Comparison of ENCODE assay signal across 8 cellular contexts in genomic region chr3:156681003-156681402, GRCh38. TPM values are rescaled to one million over a fixed set of nuclear protein-coding genes. Genes with fewer than 3 reads are reported as not detected.
DNase-seq lines count a peak whose midpoint lies in the region; ATAC-seq and TF ChIP-seq lines count a peak whose summit lies in the region.

No MANE protein-coding gene starts in this region.

- CTCF ChIA-PET in activated CD8-positive, alpha-beta memory T cell treated with anti-CD3 and anti-CD28 coated beads, Interleukin-2, amount 10 ng/mL, durations not matched to agents 7 days and 5 days (lab: Charles Lee) = no interaction called here

- H3K27ac Mint-ChIP-seq in activated CD8-positive, alpha-beta memory T cell treated with anti-CD3 and anti-CD28 coated beads, Interleukin-2, amount 10 ng/mL, durations not matched to agents 7 days and 5 days = no peak overlapping the region

- peak overlapping the region; percentile 28 for H3K4me3 Mint-ChIP-seq in activated CD8-positive, alpha-beta memory T cell treated with anti-CD3 and anti-CD28 coated beads, Interleukin-2, amount 10 ng/mL, durations not matched to agents 7 days and 5 days

- no peaks in the 10 kb centered on the region for H3K9me2 ChIP-seq in Loucy (replicated peaks; ENCODE audit: low read depth, low read length)

- no peak overlapping the region for H3K4me3 ChIP-seq in H7 (ENCODE audit: insufficient read depth, low read depth, low read length)
- peak overlapping the region; percentile 85 for H3K4me3 ChIP-seq in Loucy (ENCODE audit: low read length, poor library complexity, severe bottlenecking)
- peak overlapping the region in 1 of 2 donors; percentile 0 for H3K4me3 ChIP-seq in foreskin fibroblast (ENCODE audit: low read depth in 1 of 2, low read length in 2 of 2)
- no peak overlapping the region for H3K4me3 ChIP-seq in retinal pigment epithelial cell (ENCODE audit: low read length)

- TF ChIP-seq CTCF in Loucy (conservative IDR thresholded peaks at IDR 0.05; ENCODE audit: low read length) (no peak), foreskin fibroblast (IDR thresholded peaks at IDR 0.05; ENCODE audit: low read depth, low read length) (no peak), retinal pigment epithelial cell (conservative IDR thresholded peaks at IDR 0.05; ENCODE audit: low read depth, low read length) (no peak)

- no peaks in the 10 kb centered on the region for H3K27me3 Mint-ChIP-seq in activated CD8-positive, alpha-beta memory T cell treated with anti-CD3 and anti-CD28 coated beads, Interleukin-2, amount 10 ng/mL, durations not matched to agents 7 days and 5 days

- H3K36me3 Mint-ChIP-seq in activated CD8-positive, alpha-beta memory T cell treated with anti-CD3 and anti-CD28 coated beads, Interleukin-2, amount 10 ng/mL, durations not matched to agents 7 days and 5 days = peaks cover 66% of the 10 kb centered on the region

- no peaks in the 10 kb centered on the region for H3K9me3 ChIP-seq in Loucy (ENCODE audit: insufficient read depth, low read depth, low read length)

- H3K9ac ChIP-seq in Loucy (ENCODE audit: low read depth, low read length, poor library complexity, severe bottlenecking) = no peak overlapping the region

- H3K4me1 Mint-ChIP-seq in activated CD8-positive, alpha-beta memory T cell treated with anti-CD3 and anti-CD28 coated beads, Interleukin-2, amount 10 ng/mL, durations not matched to agents 7 days and 5 days = peaks cover 81% of the 10 kb centered on the region

- H4K20me1 ChIP-seq in Loucy (ENCODE audit: insufficient read depth, low read length, poor library complexity, severe bottlenecking) = peaks cover 79% of the 10 kb centered on the region

- DNase-seq in activated CD8-positive, alpha-beta memory T cell treated with anti-CD3 and anti-CD28 coated beads, Interleukin-2, amount 10 ng/mL, durations not matched to agents 7 days and 5 days = no peak
- DNase-seq in activated CD8-positive, alpha-beta memory T cell treated with anti-CD3 and anti-CD28 coated beads, Interleukin-2, amount 50 U/mL, for 4 hours = no peak
- DNase-seq in H7 = peak; percentile 17
- DNase-seq in SKM-1 (lab: John Stamatoyannopoulos, UW; ENCODE audit: unreplicated experiment) = peak; percentile 33
- DNase-seq in foreskin fibroblast = peak; percentile 75 to 81
- peak; percentile 92 for DNase-seq in retinal pigment epithelial cell (ENCODE audit: low read depth)
- DNase-seq in activated gamma-delta T cell treated with Interleukin-2 at 50 U/mL for 16 hours = no peak

- H2AFZ ChIP-seq in Loucy (ENCODE audit: low read length) = no peak overlapping the region

- ATAC-seq in activated CD8-positive, alpha-beta memory T cell treated with anti-CD3 and anti-CD28 coated beads, Interleukin-2, amount 10 ng/mL, durations not matched to agents 7 days and 5 days = no peak

- no peaks in the 10 kb centered on the region for H3F3A ChIP-seq in Loucy (ENCODE audit: low read depth)

- peaks cover 84% of the 10 kb centered on the region for H3K4me1 ChIP-seq in Loucy (ENCODE audit: insufficient read depth, low read length, poor library complexity, severe bottlenecking)

- peaks cover 77% of the 10 kb centered on the region for H3K79me2 ChIP-seq in Loucy (ENCODE audit: insufficient read depth, low read length)

- H3K36me3 ChIP-seq in H7 (replicated peaks; ENCODE audit: control insufficient read depth, insufficient read depth, low read length) (peaks cover 5% of the 10 kb centered on the region), Loucy (ENCODE audit: insufficient read depth, low read length) (peaks cover 7% of the 10 kb centered on the region; the same call in 1 of the 2 replicates)

- H3K4me2 ChIP-seq in Loucy (ENCODE audit: low read depth, low read length, poor library complexity, severe bottlenecking) = peak overlapping the region; percentile 85

- no peaks in the 10 kb centered on the region for H3K9me3 Mint-ChIP-seq in activated CD8-positive, alpha-beta memory T cell treated with anti-CD3 and anti-CD28 coated beads, Interleukin-2, amount 10 ng/mL, durations not matched to agents 7 days and 5 days (ENCODE audit: low read depth)

- H3K27me3 ChIP-seq in H7 (ENCODE audit: control insufficient read depth, insufficient read depth, low read length) (peaks cover under 1% of the 10 kb centered on the region; the same call in 1 of the 2 replicates), Loucy (ENCODE audit: insufficient read depth, low read length, poor library complexity, severe bottlenecking) (no peaks in the 10 kb centered on the region)

RNA-seq across cellular contexts. Expression of gene TIPARP, which starts 6.6 kb away (rescaled TPM):
- total RNA-seq in activated CD8-positive, alpha-beta memory T cell treated with anti-CD3 and anti-CD28 coated beads, Interleukin-2, amount 10 ng/mL, durations not matched to agents 7 days and 5 days = 10 to 100 TPM; 31.6 to 42.8 TPM
- total RNA-seq in H7 (2014; rRNA removed; shearing (Covaris generic)) = 13.3 and 13.4 TPM in 2 replicates

Comparison
In these comparisons a context has a peak if more than half of its experiments do, and no peak if none do; other contexts are left out.
1. DNase-seq: peak in H7 (single experiment), SKM-1 (single experiment), foreskin fibroblast (2 of 2) and retinal pigment epithelial cell (single experiment); none in activated CD8-positive, alpha-beta memory T cell treated with anti-CD3 and anti-CD28 coated beads, Interleukin-2, amount 10 ng/mL, durations not matched to agents 7 days and 5 days (single experiment), activated CD8-positive, alpha-beta memory T cell treated with anti-CD3 and anti-CD28 coated beads, Interleukin-2, amount 50 U/mL, for 4 hours (single experiment) and activated gamma-delta T cell treated with Interleukin-2 at 50 U/mL for 16 hours (single experiment).